13 cellular contexts compared by ENCODE assay signal in genomic region chr3:16302082-16302631, GRCh38. TPM values are rescaled to one million over a fixed set of nuclear protein-coding genes. Genes with fewer than 3 reads are reported as not detected.
A peak's percentile ranks its signal among the peaks of the same experiment; 100 is the strongest.
DNase-seq lines count a peak whose midpoint lies in the region; ATAC-seq and TF ChIP-seq lines count a peak whose summit lies in the region.
"Had no signal": no experiment of that assay in that cellular context is flagged by ENCODE, and none has a peak within 500 bp of the region (broad histone marks: within the 10 kb centered on the region; RNA-seq: fewer than 3 reads in every experiment).

No MANE protein-coding gene starts in this region.

- no peaks in the 10 kb centered on the region; the same call in 1 of the 2 replicates for H3K4me1 ChIP-seq in iPS DF 6.9 (ENCODE audit: control insufficient read depth, insufficient read depth, low read length)

- H3K9me3 Mint-ChIP-seq in activated T-cell treated with anti-CD3 and anti-CD28 coated beads, Interleukin-2, amount 50 U/mL, for 4 hours, result peaks cover 3% of the 10 kb centered on the region
- H3K9me3 Mint-ChIP-seq in activated CD4-positive, alpha-beta memory T cell treated with anti-CD3 and anti-CD28 coated beads, Interleukin-2, amount 10 ng/mL, durations not matched to agents 7 days and 5 days, result peaks cover under 1% of the 10 kb centered on the region

- peaks cover 97% of the 10 kb centered on the region for H3K4me1 Mint-ChIP-seq in activated T-cell treated with anti-CD3 and anti-CD28 coated beads, Interleukin-2, amount 50 U/mL, for 4 hours (ENCODE audit: low read depth)
- H3K4me1 Mint-ChIP-seq in activated CD4-positive, alpha-beta memory T cell treated with anti-CD3 and anti-CD28 coated beads, Interleukin-2, amount 10 ng/mL, durations not matched to agents 7 days and 5 days, result peaks cover 95% of the 10 kb centered on the region

- H3K27me3 Mint-ChIP-seq in activated T-cell treated with anti-CD3 and anti-CD28 coated beads, Interleukin-2, amount 50 U/mL, for 4 hours (ENCODE audit: low read depth), result no peaks in the 10 kb centered on the region
- no peaks in the 10 kb centered on the region for H3K27me3 Mint-ChIP-seq in activated CD4-positive, alpha-beta memory T cell treated with anti-CD3 and anti-CD28 coated beads, Interleukin-2, amount 10 ng/mL, durations not matched to agents 7 days and 5 days

- CTCF ChIA-PET in activated CD4-positive, alpha-beta memory T cell treated with anti-CD3 and anti-CD28 coated beads, Interleukin-2, amount 10 ng/mL, durations not matched to agents 7 days and 5 days (lab: Charles Lee), result interaction anchor here (1.6 to 3.1 kb wide), 4 partner anchors 11 to 210 kb away, joined by 5 to 51 read pairs (median 17); no protein-coding TSS in a partner anchor

- no peak for ATAC-seq in activated T-cell treated with anti-CD3 and anti-CD28 coated beads, Interleukin-2, amount 50 U/mL, for 4 hours
- ATAC-seq in GM18868 (IDR thresholded peaks at IDR 0.05; ENCODE audit: unreplicated experiment), result no peak

- H3K4me3 ChIP-seq in iPS DF 6.9 (ENCODE audit: low read length) (no peak overlapping the region), lower leg skin (ENCODE audit: low read depth, poor library complexity, severe bottlenecking) (no peak overlapping the region)
- H3K4me3 ChIP-seq: SK-N-MC, uterus had no signal

- WGBS in iPS DF 6.9 (ENCODE audit: insufficient coverage, insufficient read length), result no CpG with 5 or more reads among the region's 6 CpGs
- 64 to 70% methylated on average over 6 of the region's 6 CpGs for WGBS in lower leg skin, 2 donors

- intact Hi-C loops in lower leg skin (cut with DNase I; ENCODE audit: low total_unique reads), result no loop called here

- peak overlapping the region; percentile 94 for H3K27ac Mint-ChIP-seq in activated CD4-positive, alpha-beta memory T cell treated with anti-CD3 and anti-CD28 coated beads, Interleukin-2, amount 10 ng/mL, durations not matched to agents 7 days and 5 days

- peaks cover 55% of the 10 kb centered on the region for H3K36me3 Mint-ChIP-seq in activated T-cell treated with anti-CD3 and anti-CD28 coated beads, Interleukin-2, amount 50 U/mL, for 4 hours (ENCODE audit: insufficient read depth)
- peaks cover 86% of the 10 kb centered on the region for H3K36me3 Mint-ChIP-seq in activated CD4-positive, alpha-beta memory T cell treated with anti-CD3 and anti-CD28 coated beads, Interleukin-2, amount 10 ng/mL, durations not matched to agents 7 days and 5 days (ENCODE audit: low read depth)

- H3K4me3 Mint-ChIP-seq in activated T-cell treated with anti-CD3 and anti-CD28 coated beads, Interleukin-2, amount 50 U/mL, for 4 hours, result peak overlapping the region; percentile 59
- peak overlapping the region; percentile 74 for H3K4me3 Mint-ChIP-seq in activated CD4-positive, alpha-beta memory T cell treated with anti-CD3 and anti-CD28 coated beads, Interleukin-2, amount 10 ng/mL, durations not matched to agents 7 days and 5 days

- peak overlapping the region; percentile 66 for H3K27ac ChIP-seq in iPS DF 6.9 (ENCODE audit: low read length)
- H3K27ac ChIP-seq: SK-N-MC had no signal

- POLR2A ChIA-PET in activated CD4-positive, alpha-beta memory T cell treated with anti-CD3 and anti-CD28 coated beads, Interleukin-2, amount 10 ng/mL, durations not matched to agents 7 days and 5 days (lab: Charles Lee), result interaction anchor here (0.6 to 3.4 kb wide), 8 partner anchors 12 to 540 kb away, joined by 3 to 36 read pairs (median 11); partner anchors contain the start of genes DPH3 and OXNAD1

- TF ChIP-seq CTCF in lower leg skin (IDR thresholded peaks at IDR 0.05), result no peak

- H3K9me3 ChIP-seq in iPS DF 6.9 (ENCODE audit: control insufficient read depth, insufficient read depth, low read length), result no peaks in the 10 kb centered on the region; the same call in 1 of the 2 replicates
- H3K9me3 ChIP-seq: uterus had no signal

- no peak for TF ChIP-seq POLR2A in lower leg skin (IDR thresholded peaks at IDR 0.05)

- no peaks in the 10 kb centered on the region for H3K27me3 ChIP-seq in iPS DF 6.9 (ENCODE audit: control insufficient read depth, insufficient read depth, low read length)
- H3K27me3 ChIP-seq: uterus had no signal

- DNase-seq in activated T-cell treated with anti-CD3 and anti-CD28 coated beads, Interleukin-2, amount 50 U/mL, for 4 hours, result no peak
- DNase-seq in activated T-cell treated with anti-CD3 and anti-CD28 coated beads, Interleukin-2, amount 50 U/mL, for 1 hour, result no peak
- DNase-seq in activated CD4-positive, alpha-beta memory T cell treated with anti-CD3 and anti-CD28 coated beads, Interleukin-2, amount 10 ng/mL, durations not matched to agents 7 days and 5 days, result no peak
- DNase-seq in iPS DF 6.9 (ENCODE audit: low read depth, low spot score), result no peak
- peak; percentile 41 for DNase-seq in superior temporal gyrus (ENCODE audit: extremely low spot score)
- no peak for DNase-seq in lower leg skin (ENCODE audit: low spot score in 2 of 2)
- no peak for DNase-seq in NCI-H524 (lab: John Stamatoyannopoulos, UW)
- DNase-seq: DMS53, NCI-H1930, posterior cingulate gyrus, uterus had no signal

- no peaks in the 10 kb centered on the region for H3K36me3 ChIP-seq in iPS DF 6.9 (ENCODE audit: control insufficient read depth, insufficient read depth, low read length)
- H3K36me3 ChIP-seq: uterus had no signal

RNA-seq across cellular contexts. Expression of gene OXNAD1, which starts 37.1 kb away (rescaled TPM):
- 10 to 100 TPM; 24.6 to 25.5 (median 24.8) TPM for total RNA-seq in activated T-cell treated with anti-CD3 and anti-CD28 coated beads, Interleukin-2, amount 50 U/mL, for 4 hours
- total RNA-seq in activated CD4-positive, alpha-beta memory T cell treated with anti-CD3 and anti-CD28 coated beads, Interleukin-2, amount 10 ng/mL, durations not matched to agents 7 days and 5 days, result 10 to 100 TPM; 26.9 to 27.1 TPM
- total RNA-seq in lower leg skin, result 10 to 100 TPM in 2 of 4 donors, 1 to 10 TPM in 2; 7.6 to 12.7 (median 10.4) TPM

RNA-seq across cellular contexts. Expression of gene DPH3, which starts 37.4 kb away (rescaled TPM):
- total RNA-seq in activated T-cell treated with anti-CD3 and anti-CD28 coated beads, Interleukin-2, amount 50 U/mL, for 4 hours, result 10 to 100 TPM; 30.2 to 37.9 (median 33.4) TPM
- 10 to 100 TPM; 16.7 to 19.8 TPM for total RNA-seq in activated CD4-positive, alpha-beta memory T cell treated with anti-CD3 and anti-CD28 coated beads, Interleukin-2, amount 10 ng/mL, durations not matched to agents 7 days and 5 days
- 1 to 10 TPM; 4.6 to 8.1 (median 5.7) TPM for total RNA-seq in lower leg skin
